ENCODE assay signal across 20 cellular contexts in genomic region chr15:57324590-57324890, GRCh38. TPM values are rescaled to one million over a fixed set of nuclear protein-coding genes. Genes with fewer than 3 reads are reported as not detected.
DNase-seq lines count a peak whose midpoint lies in the region; ATAC-seq, FAIRE-seq and TF ChIP-seq lines count a peak whose summit lies in the region.
"Had no signal": no experiment of that assay in that cellular context is flagged by ENCODE, and none has a peak within 500 bp of the region (broad histone marks: within the 10 kb centered on the region; RNA-seq: fewer than 3 reads in every experiment).

No MANE protein-coding gene starts in this region.

- H3K4me2 ChIP-seq in SU-DHL-6 (ENCODE audit: low read depth, low read length, poor library complexity, severe bottlenecking): peak overlapping the region; percentile 4

- CTCF ChIA-PET in HEK293 (lab: Yijun Ruan, JAX): interaction anchor here (0.6 kb wide), 1 partner anchor 890 kb away, joined by 3 read pairs; no protein-coding TSS in a partner anchor

- H4K20me1 ChIP-seq in SU-DHL-6 (ENCODE audit: low read depth, low read length): no peaks in the 10 kb centered on the region

- H3K27ac ChIP-seq in ACC112 (ENCODE audit: low read depth, low read length) (peak overlapping the region; percentile 50; the same call in 1 of the 2 replicates), HEK293 (ENCODE audit: extremely low read depth, low read depth, low read length) (no peak overlapping the region), SU-DHL-6 (ENCODE audit: low read depth, low read length) (no peak overlapping the region), mucosa of rectum (ENCODE audit: low read depth in 2 of 2, low read length in 2 of 2) (peak overlapping the region; percentile 91 to 94), esophagus muscularis mucosa (replicated peaks in 1 of 4) (no peak overlapping the region)

- FAIRE-seq in GM12892 (lab: Jason Lieb, UNC): no peak
- FAIRE-seq: GM12878 had no signal

- H3K79me2 ChIP-seq in ACC112 (ENCODE audit: control insufficient read depth, insufficient read depth, low read length, unreplicated experiment) (no peaks in the 10 kb centered on the region), SU-DHL-6 (ENCODE audit: insufficient read depth, low read length) (no peaks in the 10 kb centered on the region)

- DNase-seq in NCI-H748 (lab: John Stamatoyannopoulos, UW; ENCODE audit: unreplicated experiment): no peak
- no peak for DNase-seq in esophagus muscularis mucosa (ENCODE audit: extremely low spot score)
- DNase-seq in GM12892 (ENCODE audit: insufficient read length): no peak
- DNase-seq: DMS 273 treated with DMSO at 0.1 percent for 48 hours, DMS79 treated with DMSO at 0.1 percent for 48 hours, NCI-H1048, NCI-H1417 treated with DMSO at 0.1 percent for 48 hours, NCI-H2107, NCI-H2227 treated with DMSO at 0.1 percent for 48 hours, NCI-H748 treated with DMSO at 0.1 percent for 48 hours had no signal

- no peaks in the 10 kb centered on the region for H3K27me3 ChIP-seq in ACC112 (ENCODE audit: insufficient read depth, low read length)
- H3K27me3 ChIP-seq in SU-DHL-6 (ENCODE audit: low read length): no peaks in the 10 kb centered on the region
- H3K27me3 ChIP-seq in mucosa of rectum (ENCODE audit: control insufficient read depth in 2 of 2, insufficient read depth in 2 of 2, low read length in 2 of 2): no peaks in the 10 kb centered on the region
- peaks cover 0 to 2% (median 0%) of the 10 kb centered on the region in 4 donors for H3K27me3 ChIP-seq in esophagus muscularis mucosa
- H3K27me3 ChIP-seq: SJSA1 had no signal

- H3K9ac ChIP-seq in SU-DHL-6 (ENCODE audit: low read length) (no peak overlapping the region), mucosa of rectum (ENCODE audit: low read depth in 1 of 2, low read length in 2 of 2) (no peak overlapping the region)

- H3K36me3 ChIP-seq in ACC112 (ENCODE audit: insufficient read depth, low read length) (no peaks in the 10 kb centered on the region), HEK293 (ENCODE audit: control insufficient read depth in 2 of 2, insufficient read depth in 1 of 2, low read length in 2 of 2) (no peaks in the 10 kb centered on the region), SU-DHL-6 (ENCODE audit: low read length) (no peaks in the 10 kb centered on the region), mucosa of rectum (ENCODE audit: control insufficient read depth in 2 of 2, insufficient read depth in 2 of 2, low read length in 2 of 2) (no peaks in the 10 kb centered on the region), esophagus muscularis mucosa (no peaks in the 10 kb centered on the region)
- H3K36me3 ChIP-seq: SJSA1 had no signal

- H3K4me1 ChIP-seq in ACC112 (ENCODE audit: control insufficient read depth, insufficient read depth, low read length, unreplicated experiment): peaks cover 49% of the 10 kb centered on the region
- no peaks in the 10 kb centered on the region for H3K4me1 ChIP-seq in HEK293 (ENCODE audit: control insufficient read depth, insufficient read depth, low read length)
- H3K4me1 ChIP-seq in mucosa of rectum (ENCODE audit: control insufficient read depth in 2 of 2, insufficient read depth in 2 of 2, low read length in 2 of 2): peaks cover 25 to 45% of the 10 kb centered on the region in 2 donors
- H3K4me1 ChIP-seq in esophagus muscularis mucosa: peaks cover 0 to 13% (median 8%) of the 10 kb centered on the region in 4 donors

- 0 out of 2 replicates have a peak, but pooled peaks cover 3% of the 10 kb centered on the region for H3F3A ChIP-seq in SU-DHL-6 (ENCODE audit: insufficient read depth)

- H3K9me2 ChIP-seq in SU-DHL-6 (replicated peaks; ENCODE audit: insufficient read depth, low read length): no peaks in the 10 kb centered on the region

- H3K9me3 ChIP-seq in HEK293 (ENCODE audit: control insufficient read depth, insufficient read depth, low read depth, low read length): no peaks in the 10 kb centered on the region
- H3K9me3 ChIP-seq in SU-DHL-6 (ENCODE audit: insufficient read depth, low read length): no peaks in the 10 kb centered on the region
- no peaks in the 10 kb centered on the region for H3K9me3 ChIP-seq in mucosa of rectum (ENCODE audit: control insufficient read depth in 2 of 2, low read length in 2 of 2)
- no peaks in the 10 kb centered on the region for H3K9me3 ChIP-seq in esophagus muscularis mucosa
- H3K9me3 ChIP-seq: Caco-2, SJSA1 had no signal

- ATAC-seq in HG03469 (IDR thresholded peaks at IDR 0.05; ENCODE audit: unreplicated experiment): no peak
- ATAC-seq: Right ventricle myocardium inferior had no signal

- intact Hi-C loops in esophagus muscularis mucosa (cut with DNase I): no loop called here

- TF ChIP-seq CTCF in HEK293 (tag by site-specific recombination; IDR thresholded peaks at IDR 0.05) (no peak), SU-DHL-6 (IDR thresholded peaks at IDR 0.05; ENCODE audit: insufficient read depth, low read length, poor library complexity, severe bottlenecking) (no peak), esophagus muscularis mucosa (IDR thresholded peaks at IDR 0.05) (no peak)

- POLR2A ChIA-PET in HEK293 (lab: Yijun Ruan, JAX): no interaction called here

- WGBS in esophagus muscularis mucosa: 65% methylated on average over 3 of the region's 3 CpGs

- no peak for TF ChIP-seq EP300 in esophagus muscularis mucosa (IDR thresholded peaks at IDR 0.05)

- TF ChIP-seq POLR2A in esophagus muscularis mucosa (IDR thresholded peaks at IDR 0.05; ENCODE audit: low read depth) (no peak), GM12892 (IDR thresholded peaks at IDR 0.05; ENCODE audit: low read depth, low read length) (no peak)

- no peak overlapping the region for H2AFZ ChIP-seq in ACC112 (ENCODE audit: low read length, unreplicated experiment)
- H2AFZ ChIP-seq in SU-DHL-6 (ENCODE audit: low read depth, low read length, severe bottlenecking): no peak overlapping the region

- H3K4me3 ChIP-seq in ACC112 (ENCODE audit: low read depth, low read length) (no peak overlapping the region), HEK293 (ENCODE audit: low read depth, low read length) (no peak overlapping the region), SU-DHL-6 (ENCODE audit: insufficient read depth, low read length, poor library complexity, severe bottlenecking) (no peak overlapping the region), mucosa of rectum (ENCODE audit: low read length in 2 of 2) (peak overlapping the region in 1 of 2 donors; percentile 31), esophagus muscularis mucosa (no peak overlapping the region)
- H3K4me3 ChIP-seq: GM12878, SJSA1 had no signal

TF ChIP-seq in HEK293, 187 proteins besides CTCF, POLR2A, EP300 and RAD21:
- TF ChIP-seq HIC1 (tag by site-specific recombination; IDR thresholded peaks at IDR 0.05): no peak
- TF ChIP-seq ATF2 (tag by site-specific recombination; IDR thresholded peaks at IDR 0.05; ENCODE audit: low read depth): no peak
- TF ChIP-seq PRDM6 (tag by site-specific recombination; IDR thresholded peaks at IDR 0.05): peak; percentile 39; the same call in 1 of the 2 replicates

RNA-seq across cellular contexts. Expression of gene CGNL1, which starts 51.8 kb away (rescaled TPM):
- total RNA-seq in esophagus muscularis mucosa: 10 to 100 TPM in 2 of 4 donors, 1 to 10 TPM in 2; 9.6 to 21.3 (median 13.1) TPM
- polyA plus RNA-seq in GM12892 (2012; ENCODE audit: missing spikeins): 0.04 TPM
- total RNA-seq: CD4-positive, alpha-beta memory T cell had no signal
- polyA plus RNA-seq: CD4-positive, alpha-beta memory T cell had no signal

Comparison
In these comparisons a context has a peak if more than half of its experiments do, and no peak if none do; other contexts are left out.
1. H3K27ac ChIP-seq: peak in ACC112 (single experiment) and mucosa of rectum (2 of 2); none in HEK293 (single experiment), SU-DHL-6 (single experiment) and esophagus muscularis mucosa (0 of 4).